In genomic region chr22:43066844-43067385, GRCh38 we compare ENCODE assay signal across 1 cellular context.
TF ChIP-seq lines count a peak whose summit lies in the region.

No MANE protein-coding gene starts in this region.

TF ChIP-seq in HEK293, 187 proteins besides CTCF, POLR2A, EP300 and RAD21 (continued from another document and continues in another):
- no peak for TF ChIP-seq ZNF398 (tag by site-specific recombination; IDR thresholded peaks at IDR 0.05)
- TF ChIP-seq ZNF16 (tag by site-specific recombination; IDR thresholded peaks at IDR 0.05; ENCODE audit: low read depth): no peak
- 0 out of 2 replicates have a peak, but pooled peaks have one; percentile 1 for TF ChIP-seq GLIS2 (tag by site-specific recombination; IDR thresholded peaks at IDR 0.05)
- peak; percentile 50 for TF ChIP-seq HIC1 (tag by site-specific recombination; IDR thresholded peaks at IDR 0.05)
- peak; percentile 74 for TF ChIP-seq ZNF341 (tag by site-specific recombination; IDR thresholded peaks at IDR 0.05; ENCODE audit: low read depth)
- TF ChIP-seq ZNF521 (tag by site-specific recombination; IDR thresholded peaks at IDR 0.05): no peak
- no peak for TF ChIP-seq ZNF266 (tag by site-specific recombination; IDR thresholded peaks at IDR 0.05; ENCODE audit: low read depth)
- TF ChIP-seq MZF1 (tag by site-specific recombination; IDR thresholded peaks at IDR 0.05; ENCODE audit: borderline replicate concordance): no peak
- no peak for TF ChIP-seq OVOL3 (tag by site-specific recombination; IDR thresholded peaks at IDR 0.05)
- peak; percentile 98 for TF ChIP-seq ZNF692 (tag by site-specific recombination; IDR thresholded peaks at IDR 0.05)
- no peak for TF ChIP-seq ZNF2 (tag by site-specific recombination; IDR thresholded peaks at IDR 0.05)
- TF ChIP-seq ZFP69B (tag by site-specific recombination; IDR thresholded peaks at IDR 0.05): peak; percentile 97
- TF ChIP-seq ZNF747 (tag by site-specific recombination; IDR thresholded peaks at IDR 0.05): no peak
- 0 out of 2 replicates have a peak, but pooled peaks have one; percentile 27 for TF ChIP-seq KLF8 (tag by site-specific recombination; IDR thresholded peaks at IDR 0.05)
- TF ChIP-seq BCL11A (tag by site-specific recombination; IDR thresholded peaks at IDR 0.05; ENCODE audit: low read depth): peak; percentile 65; the same call in 1 of the 2 replicates
- no peak for TF ChIP-seq ZNF335 (tag by site-specific recombination; conservative IDR thresholded peaks at IDR 0.05)
- no peak for TF ChIP-seq SCRT2 (tag by site-specific recombination; IDR thresholded peaks at IDR 0.05)
- TF ChIP-seq WT1 (tag by site-specific recombination; IDR thresholded peaks at IDR 0.05): 0 out of 2 replicates have a peak, but pooled peaks have one; percentile 39
- TF ChIP-seq AEBP2 (tag by site-specific recombination; IDR thresholded peaks at IDR 0.05; ENCODE audit: borderline replicate concordance): no peak
- TF ChIP-seq BCL11B (tag by site-specific recombination; IDR thresholded peaks at IDR 0.05; ENCODE audit: low read depth): no peak
- TF ChIP-seq ZNF596 (tag by site-specific recombination; IDR thresholded peaks at IDR 0.05): no peak
- peak; percentile 93 for TF ChIP-seq PRDM10 (tag by site-specific recombination; IDR thresholded peaks at IDR 0.05)
- TF ChIP-seq ZSCAN5A (tag by site-specific recombination; IDR thresholded peaks at IDR 0.05): no peak
- no peak for TF ChIP-seq ZNF529 (tag by site-specific recombination; IDR thresholded peaks at IDR 0.05; ENCODE audit: insufficient replicate concordance)
- no peak for TF ChIP-seq ZNF23 (tag by site-specific recombination; IDR thresholded peaks at IDR 0.05; ENCODE audit: borderline replicate concordance)
- 0 out of 2 replicates have a peak, but pooled peaks have one; percentile 12 for TF ChIP-seq ZSCAN23 (tag by site-specific recombination; IDR thresholded peaks at IDR 0.05)
- no peak for TF ChIP-seq ZNF37A (tag by site-specific recombination; IDR thresholded peaks at IDR 0.05)
- TF ChIP-seq KLF17 (tag by site-specific recombination; IDR thresholded peaks at IDR 0.05): peak; percentile 28; the same call in 1 of the 2 replicates
- no peak for TF ChIP-seq ZNF248 (tag by site-specific recombination; IDR thresholded peaks at IDR 0.05)
- peak; percentile 95 for TF ChIP-seq ZNF362 (tag by site-specific recombination; IDR thresholded peaks at IDR 0.05)
- no peak for TF ChIP-seq ZSCAN16 (tag by site-specific recombination; IDR thresholded peaks at IDR 0.05)
- no peak for TF ChIP-seq ZNF514 (tag by site-specific recombination; IDR thresholded peaks at IDR 0.05)
- no peak for TF ChIP-seq ZNF707 (tag by site-specific recombination; IDR thresholded peaks at IDR 0.05)
- no peak for TF ChIP-seq IKZF3 (tag by site-specific recombination; IDR thresholded peaks at IDR 0.05)
- no peak for TF ChIP-seq ZNF610 (tag by site-specific recombination; IDR thresholded peaks at IDR 0.05; ENCODE audit: borderline replicate concordance)
- TF ChIP-seq ZNF558 (tag by site-specific recombination; IDR thresholded peaks at IDR 0.05): no peak
- no peak for TF ChIP-seq ZNF146 (tag by site-specific recombination; IDR thresholded peaks at IDR 0.05)
- peak; percentile 53 for TF ChIP-seq ZNF639 (tag by site-specific recombination; IDR thresholded peaks at IDR 0.05)
- no peak for TF ChIP-seq ZNF585B (tag by site-specific recombination; IDR thresholded peaks at IDR 0.05)
- no peak for TF ChIP-seq ZNF830 (tag by site-specific recombination; IDR thresholded peaks at IDR 0.05; ENCODE audit: low read depth)
- TF ChIP-seq ZNF24 (tag by site-specific recombination; IDR thresholded peaks at IDR 0.05): 0 out of 2 replicates have a peak, but pooled peaks have one; percentile 36
- TF ChIP-seq SP2 (tag by site-specific recombination; IDR thresholded peaks at IDR 0.05): no peak
- no peak for TF ChIP-seq KLF16 (tag by site-specific recombination; IDR thresholded peaks at IDR 0.05)
